In genomic region chr20:47784256-47784598, GRCh38 we compare ENCODE assay signal across 1 cellular context.
TF ChIP-seq lines count a peak whose summit lies in the region.

No MANE protein-coding gene starts in this region.

TF ChIP-seq in WTC11, 78 proteins besides CTCF, POLR2A, EP300 and RAD21 (continued from another document):
- TF ChIP-seq ATF6 (CRISPR knock-in tag; IDR thresholded peaks at IDR 0.05) (no peak), ZNF232 (CRISPR knock-in tag; IDR thresholded peaks at IDR 0.05) (no peak), SMAD3 (CRISPR knock-in tag; IDR thresholded peaks at IDR 0.05; ENCODE audit: borderline replicate concordance) (no peak), SOX15 (CRISPR knock-in tag; IDR thresholded peaks at IDR 0.05) (no peak), CDX4 (CRISPR knock-in tag; IDR thresholded peaks at IDR 0.05; ENCODE audit: borderline replicate concordance) (no peak), RORB (CRISPR knock-in tag; IDR thresholded peaks at IDR 0.05) (no peak), ZNF396 (CRISPR knock-in tag; IDR thresholded peaks at IDR 0.05; ENCODE audit: borderline replicate concordance) (no peak), CREM (CRISPR knock-in tag; IDR thresholded peaks at IDR 0.05) (no peak), ETV6 (CRISPR knock-in tag; IDR thresholded peaks at IDR 0.05) (no peak), SP1 (CRISPR knock-in tag; conservative IDR thresholded peaks at IDR 0.05) (no peak)
- TF ChIP-seq, protein P1, sequence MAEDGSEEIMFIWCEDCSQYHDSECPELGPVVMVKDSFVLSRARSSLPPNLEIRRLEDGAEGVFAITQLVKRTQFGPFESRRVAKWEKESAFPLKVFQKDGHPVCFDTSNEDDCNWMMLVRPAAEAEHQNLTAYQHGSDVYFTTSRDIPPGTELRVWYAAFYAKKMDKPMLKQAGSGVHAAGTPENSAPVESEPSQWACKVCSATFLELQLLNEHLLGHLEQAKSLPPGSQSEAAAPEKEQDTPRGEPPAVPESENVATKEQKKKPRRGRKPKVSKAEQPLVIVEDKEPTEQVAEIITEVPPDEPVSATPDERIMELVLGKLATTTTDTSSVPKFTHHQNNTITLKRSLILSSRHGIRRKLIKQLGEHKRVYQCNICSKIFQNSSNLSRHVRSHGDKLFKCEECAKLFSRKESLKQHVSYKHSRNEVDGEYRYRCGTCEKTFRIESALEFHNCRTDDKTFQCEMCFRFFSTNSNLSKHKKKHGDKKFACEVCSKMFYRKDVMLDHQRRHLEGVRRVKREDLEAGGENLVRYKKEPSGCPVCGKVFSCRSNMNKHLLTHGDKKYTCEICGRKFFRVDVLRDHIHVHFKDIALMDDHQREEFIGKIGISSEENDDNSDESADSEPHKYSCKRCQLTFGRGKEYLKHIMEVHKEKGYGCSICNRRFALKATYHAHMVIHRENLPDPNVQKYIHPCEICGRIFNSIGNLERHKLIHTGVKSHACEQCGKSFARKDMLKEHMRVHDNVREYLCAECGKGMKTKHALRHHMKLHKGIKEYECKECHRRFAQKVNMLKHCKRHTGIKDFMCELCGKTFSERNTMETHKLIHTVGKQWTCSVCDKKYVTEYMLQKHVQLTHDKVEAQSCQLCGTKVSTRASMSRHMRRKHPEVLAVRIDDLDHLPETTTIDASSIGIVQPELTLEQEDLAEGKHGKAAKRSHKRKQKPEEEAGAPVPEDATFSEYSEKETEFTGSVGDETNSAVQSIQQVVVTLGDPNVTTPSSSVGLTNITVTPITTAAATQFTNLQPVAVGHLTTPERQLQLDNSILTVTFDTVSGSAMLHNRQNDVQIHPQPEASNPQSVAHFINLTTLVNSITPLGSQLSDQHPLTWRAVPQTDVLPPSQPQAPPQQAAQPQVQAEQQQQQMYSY (CRISPR knock-in tag; IDR thresholded peaks at IDR 0.05) = no peak
